24 cellular contexts compared by ENCODE assay signal in genomic region chr16:14164916-14165684, GRCh38.
DNase-seq lines count a peak whose midpoint lies in the region; ATAC-seq and TF ChIP-seq lines count a peak whose summit lies in the region.
"Had no signal": no experiment of that assay in that cellular context is flagged by ENCODE, and none has a peak within 500 bp of the region (broad histone marks: within the 10 kb centered on the region; RNA-seq: fewer than 3 reads in every experiment).

No MANE protein-coding gene starts in this region.

- H3K27ac Mint-ChIP-seq in nephron progenitor cell, result peak overlapping the region; percentile 38
- H3K27ac Mint-ChIP-seq: CD4-positive, alpha-beta memory T cell had no signal

- peaks cover 12% of the 10 kb centered on the region for H3K4me1 Mint-ChIP-seq in nephron progenitor cell

- no peaks in the 10 kb centered on the region for H3K9me3 ChIP-seq in Panc1 (ENCODE audit: control insufficient read depth, insufficient read depth, low read depth, low read length)
- H3K9me3 ChIP-seq: BLaER1, Caco-2, MG63 had no signal

- no peak overlapping the region for H3K27ac ChIP-seq in Panc1 (ENCODE audit: low read length)
- H3K27ac ChIP-seq: BLaER1, PC-9, RWPE1 had no signal

- ATAC-seq in Panc1 (peak; percentile 56), HG03469 (IDR thresholded peaks at IDR 0.05; ENCODE audit: unreplicated experiment) (no peak), GM18519 (IDR thresholded peaks at IDR 0.05; ENCODE audit: low FRiP score, unreplicated experiment) (no peak)
- ATAC-seq: SK-N-SH treated with all-trans-retinoic acid at 6 μM for 48 hours had no signal

- POLR2A ChIA-PET in Panc1 (lab: Charles Lee), result no interaction called here

- H3K4me3 Mint-ChIP-seq in nephron progenitor cell, result no peak overlapping the region
- H3K4me3 Mint-ChIP-seq: CD4-positive, alpha-beta memory T cell had no signal

- no peak overlapping the region for H3K4me3 ChIP-seq in Panc1 (ENCODE audit: low read depth in 2 of 2, low read length in 2 of 2)
- H3K4me3 ChIP-seq: BLaER1, MG63, PC-9 had no signal

- TF ChIP-seq CTCF in Panc1 (IDR thresholded peaks at IDR 0.05), result no peak
- no peak for TF ChIP-seq CTCF in nephron progenitor cell (IDR thresholded peaks at IDR 0.05)

- no peaks in the 10 kb centered on the region for H3K27me3 Mint-ChIP-seq in nephron progenitor cell (ENCODE audit: low read depth, poor library complexity)
- H3K27me3 Mint-ChIP-seq: CD4-positive, alpha-beta memory T cell had no signal

- BruUV-seq in Panc1 (replicated peaks; lab: Mats Ljungman, UMichigan), result no TSS peak

- H3K9me3 Mint-ChIP-seq in nephron progenitor cell, result no peaks in the 10 kb centered on the region
- H3K9me3 Mint-ChIP-seq: CD4-positive, alpha-beta memory T cell had no signal

- H3K36me3 Mint-ChIP-seq in nephron progenitor cell (ENCODE audit: low read depth), result peaks cover 10% of the 10 kb centered on the region
- H3K36me3 Mint-ChIP-seq: CD4-positive, alpha-beta memory T cell had no signal

- in situ Hi-C loops in Panc1 (cut with HindIII; ENCODE audit: low pct_unique_long_range_greater_than_20kb, low sequenced_read_pairs), result loop anchor here (5.0 kb wide), 1 partner anchor 53 kb away; no protein-coding TSS in a partner anchor

- no peak for DNase-seq in Panc1 (ENCODE audit: low read depth, low spot score)
- peak; percentile 31 for DNase-seq in dermis blood vessel endothelial cell
- DNase-seq in nephron progenitor cell, result no peak
- no peak for DNase-seq in NCI-H1436 (lab: John Stamatoyannopoulos, UW)
- no peak for DNase-seq in NCI-H2171 treated with DMSO at 0.1 percent for 48 hours (lab: John Stamatoyannopoulos, UW)
- DNase-seq: ACHN; Caco-2; CD4-positive, alpha-beta memory T cell; DMS 273 treated with DMSO at 0.1 percent for 48 hours; DMS79 treated with DMSO at 0.1 percent for 48 hours; MG63; NCI-H1048; NCI-H1417 treated with DMSO at 0.1 percent for 48 hours; NCI-H1930; NCI-H226; NCI-H510A treated with DMSO at 0.1 percent for 48 hours; NCI-H748 treated with DMSO at 0.1 percent for 48 hours; PC-9; SIG-M5 had no signal

- no peaks in the 10 kb centered on the region for H3K27me3 ChIP-seq in Panc1 (ENCODE audit: control insufficient read depth, insufficient read depth, low read length)
- H3K27me3 ChIP-seq: BLaER1, MG63 had no signal

- CTCF ChIA-PET in Panc1 (lab: Charles Lee), result no interaction called here

- no peaks in the 10 kb centered on the region for H3K36me3 ChIP-seq in Panc1 (ENCODE audit: control insufficient read depth, insufficient read depth, low read length)
- H3K36me3 ChIP-seq: BLaER1, MG63 had no signal

- no peaks in the 10 kb centered on the region for H3K4me1 ChIP-seq in Panc1 (ENCODE audit: control insufficient read depth, insufficient read depth, low read length)
- H3K4me1 ChIP-seq: Caco-2 had no signal

- intact Hi-C loops in Panc1 (cut with micrococcal nuclease; ENCODE audit: unreplicated experiment), result no loop called here
